In genomic region chr21:38807987-38808386, GRCh38 we compare ENCODE assay signal across 9 cellular contexts. TPM values are rescaled to one million over a fixed set of nuclear protein-coding genes. Genes with fewer than 3 reads are reported as not detected.
DNase-seq lines count a peak whose midpoint lies in the region; ATAC-seq lines count a peak whose summit lies in the region.
"Had no signal": no experiment of that assay in that cellular context is flagged by ENCODE, and none has a peak within 500 bp of the region (broad histone marks: within the 10 kb centered on the region; RNA-seq: fewer than 3 reads in every experiment).

No MANE protein-coding gene starts in this region.

- DNase-seq in T-helper 1 cell (no peak), immature natural killer cell (no peak)
- no peak for DNase-seq in activated CD8-positive, alpha-beta memory T cell treated with anti-CD3 and anti-CD28 coated beads, Interleukin-2, amount 50 U/mL, for 48 hours
- no peak for DNase-seq in effector memory CD4-positive, alpha-beta T cell
- DNase-seq: stimulated activated naive CD4-positive, alpha-beta T cell had no signal

- H3K36me3 ChIP-seq in subcutaneous abdominal adipose tissue (ENCODE audit: control insufficient read depth in 5 of 5, insufficient read depth in 5 of 5, low read length in 5 of 5), result peaks cover 1 to 26% (median 17%) of the 10 kb centered on the region in 5 donors
- peaks cover 2% of the 10 kb centered on the region for H3K36me3 ChIP-seq in effector memory CD4-positive, alpha-beta T cell (ENCODE audit: control insufficient read depth, insufficient read depth, low read length)

- peak overlapping the region; percentile 85 for H3K4me3 Mint-ChIP-seq in T-helper 1 cell treated with Interleukin-12 subunit alpha and Interleukin-12 subunit beta and Interleukin-4 antibody, amounts not matched to agents 30 μg/mL and 1 μg/mL, for 36 hours
- H3K4me3 Mint-ChIP-seq in activated T-helper 17 cell treated with anti-CD3 and anti-CD28 coated beads, Interleukin-2, amount 50 U/mL, for 72 hours, result peak overlapping the region; percentile 96
- H3K4me3 Mint-ChIP-seq in immature natural killer cell, result peak overlapping the region in 4 of 5 donors; percentile 7 to 89 (median 18)

- ATAC-seq in activated T-helper 17 cell treated with anti-CD3 and anti-CD28 coated beads, Interleukin-2, amount 50 U/mL, for 72 hours (replicated peaks), result no peak
- ATAC-seq in GM19463 (IDR thresholded peaks at IDR 0.05; ENCODE audit: unreplicated experiment), result no peak

- H3K9me3 ChIP-seq in subcutaneous abdominal adipose tissue (ENCODE audit: control insufficient read depth in 5 of 5, low read length in 5 of 5), result no peaks in the 10 kb centered on the region
- no peaks in the 10 kb centered on the region for H3K9me3 ChIP-seq in effector memory CD4-positive, alpha-beta T cell (ENCODE audit: control insufficient read depth, low read length)

- peaks cover 28% of the 10 kb centered on the region for H3K36me3 Mint-ChIP-seq in T-helper 1 cell treated with Interleukin-12 subunit alpha and Interleukin-12 subunit beta and Interleukin-4 antibody, amounts not matched to agents 30 μg/mL and 1 μg/mL, for 36 hours (ENCODE audit: low read depth)
- peaks cover 67% of the 10 kb centered on the region for H3K36me3 Mint-ChIP-seq in activated T-helper 17 cell treated with anti-CD3 and anti-CD28 coated beads, Interleukin-2, amount 50 U/mL, for 72 hours (ENCODE audit: low read depth)
- H3K36me3 Mint-ChIP-seq in immature natural killer cell, result peaks cover 0 to 19% (median 3%) of the 10 kb centered on the region in 3 donors

- no peaks in the 10 kb centered on the region for H3K9me3 Mint-ChIP-seq in T-helper 1 cell treated with Interleukin-12 subunit alpha and Interleukin-12 subunit beta and Interleukin-4 antibody, amounts not matched to agents 30 μg/mL and 1 μg/mL, for 36 hours
- H3K9me3 Mint-ChIP-seq in activated T-helper 17 cell treated with anti-CD3 and anti-CD28 coated beads, Interleukin-2, amount 50 U/mL, for 72 hours, result no peaks in the 10 kb centered on the region
- no peaks in the 10 kb centered on the region for H3K9me3 Mint-ChIP-seq in immature natural killer cell

- peak overlapping the region in 3 of 5 donors; percentile 84 to 92 (median 89) for H3K9ac ChIP-seq in subcutaneous abdominal adipose tissue (ENCODE audit: low read length in 5 of 5)

- peaks cover 0 to 40% (median 24%) of the 10 kb centered on the region in 5 donors for H3K4me1 ChIP-seq in subcutaneous abdominal adipose tissue (ENCODE audit: control insufficient read depth in 5 of 5, insufficient read depth in 5 of 5, low read length in 5 of 5)
- peaks cover 19% of the 10 kb centered on the region for H3K4me1 ChIP-seq in effector memory CD4-positive, alpha-beta T cell (ENCODE audit: control insufficient read depth, insufficient read depth, low read length, poor library complexity, severe bottlenecking)

- peak overlapping the region; percentile 52 to 85 (median 71) for H3K4me3 ChIP-seq in subcutaneous abdominal adipose tissue (ENCODE audit: low read depth in 1 of 5, low read length in 5 of 5)
- no peak overlapping the region for H3K4me3 ChIP-seq in effector memory CD4-positive, alpha-beta T cell (ENCODE audit: insufficient read depth, low read depth, low read length, poor library complexity, severe bottlenecking)

- H3K27me3 Mint-ChIP-seq in T-helper 1 cell treated with Interleukin-12 subunit alpha and Interleukin-12 subunit beta and Interleukin-4 antibody, amounts not matched to agents 30 μg/mL and 1 μg/mL, for 36 hours (ENCODE audit: low read depth), result peaks cover 7% of the 10 kb centered on the region
- no peaks in the 10 kb centered on the region for H3K27me3 Mint-ChIP-seq in activated T-helper 17 cell treated with anti-CD3 and anti-CD28 coated beads, Interleukin-2, amount 50 U/mL, for 72 hours
- peaks cover 1 to 3% (median 2%) of the 10 kb centered on the region in 3 donors for H3K27me3 Mint-ChIP-seq in immature natural killer cell (ENCODE audit: low read depth in 3 of 3)

- H3K4me1 Mint-ChIP-seq in T-helper 1 cell treated with Interleukin-12 subunit alpha and Interleukin-12 subunit beta and Interleukin-4 antibody, amounts not matched to agents 30 μg/mL and 1 μg/mL, for 36 hours (ENCODE audit: low read depth), result peaks cover 35% of the 10 kb centered on the region
- peaks cover 22% of the 10 kb centered on the region for H3K4me1 Mint-ChIP-seq in activated T-helper 17 cell treated with anti-CD3 and anti-CD28 coated beads, Interleukin-2, amount 50 U/mL, for 72 hours
- peaks cover 13 to 24% of the 10 kb centered on the region in 2 donors for H3K4me1 Mint-ChIP-seq in immature natural killer cell

- no peaks in the 10 kb centered on the region for H3K27me3 ChIP-seq in subcutaneous abdominal adipose tissue (ENCODE audit: control insufficient read depth in 5 of 5, insufficient read depth in 4 of 5, low read length in 5 of 5)
- H3K27me3 ChIP-seq in effector memory CD4-positive, alpha-beta T cell (replicated peaks; ENCODE audit: control insufficient read depth, insufficient read depth, low read length, poor library complexity, severe bottlenecking), result no peaks in the 10 kb centered on the region

- no peak overlapping the region for H3K27ac Mint-ChIP-seq in T-helper 1 cell treated with Interleukin-12 subunit alpha and Interleukin-12 subunit beta and Interleukin-4 antibody, amounts not matched to agents 30 μg/mL and 1 μg/mL, for 36 hours
- H3K27ac Mint-ChIP-seq in activated T-helper 17 cell treated with anti-CD3 and anti-CD28 coated beads, Interleukin-2, amount 50 U/mL, for 72 hours, result no peak overlapping the region
- no peak overlapping the region for H3K27ac Mint-ChIP-seq in immature natural killer cell

- peak overlapping the region; percentile 81 for H3K27ac ChIP-seq in subcutaneous abdominal adipose tissue (ENCODE audit: low read depth, low read length)
- no peak overlapping the region for H3K27ac ChIP-seq in effector memory CD4-positive, alpha-beta T cell (ENCODE audit: insufficient read depth, low read length, poor library complexity, severe bottlenecking)

RNA-seq across cellular contexts. Expression of gene ETS2, which starts 2.3 kb away (rescaled TPM):
- total RNA-seq in activated T-helper 17 cell treated with anti-CD3 and anti-CD28 coated beads, Interleukin-2, amount 50 U/mL, for 72 hours, result 10 to 100 TPM; 20.5 to 41.9 TPM
- 1 to 10 TPM; 3.2 to 7.3 (median 4.2) TPM for polyA plus RNA-seq in immature natural killer cell

Comparison
In these comparisons a context has a peak if more than half of its experiments do, and no peak if none do; other contexts are left out.
1. H3K4me3 Mint-ChIP-seq: peak in every context shown above with its lines; median percentile 96 in activated T-helper 17 cell treated with anti-CD3 and anti-CD28 coated beads, Interleukin-2, amount 50 U/mL, for 72 hours; 85 in T-helper 1 cell treated with Interleukin-12 subunit alpha and Interleukin-12 subunit beta and Interleukin-4 antibody, amounts not matched to agents 30 μg/mL and 1 μg/mL, for 36 hours; 18 in immature natural killer cell.